Comparison of ENCODE assay signal across 9 cellular contexts in genomic region chr10:88108115-88108610, GRCh38.
DNase-seq lines count a peak whose midpoint lies in the region; ATAC-seq, FAIRE-seq and TF ChIP-seq lines count a peak whose summit lies in the region.
"Had no signal": no experiment of that assay in that cellular context is flagged by ENCODE, and none has a peak within 500 bp of the region (broad histone marks: within the 10 kb centered on the region; RNA-seq: fewer than 3 reads in every experiment).

No MANE protein-coding gene starts in this region.

- peak in 2 of 5 experiments; percentile 21 to 27 for TF ChIP-seq CTCF in gastrocnemius medialis (IDR thresholded peaks at IDR 0.05 in 4 of 5, conservative IDR thresholded peaks at IDR 0.05 in 1 of 5)
- TF ChIP-seq CTCF in coronary artery (IDR thresholded peaks at IDR 0.05): no peak
- TF ChIP-seq CTCF in uterus (IDR thresholded peaks at IDR 0.05): no peak

- DNase-seq in NCI-H1694 treated with DMSO at 0.1 percent for 48 hours (lab: John Stamatoyannopoulos, UW) (peak; percentile 22), NCI-H1694 (lab: John Stamatoyannopoulos, UW) (no peak), SK-MEL-5 (ENCODE audit: low read depth, low spot score) (peak; percentile 19), gastrocnemius medialis (peak; percentile 18 to 47), coronary artery (ENCODE audit: low spot score) (no peak), small intestine (no peak), uterus (no peak)

- in situ Hi-C loops in SK-MEL-5 (cut with HindIII; ENCODE audit: low pct_unique_long_range_greater_than_20kb, low sequenced_read_pairs): no loop called here
- in situ Hi-C loops in gastrocnemius medialis (cut with MboI; ENCODE audit: low sequenced_read_pairs in 4 of 4): loop anchor here in 1 of 4 donors (25.0 kb wide), 1 partner anchor 246 kb away; the partner anchor contains the start of genes KLLN and PTEN

- H3K4me1 ChIP-seq in gastrocnemius medialis (peaks cover 0 to 10% of the 10 kb centered on the region in 2 donors), small intestine (ENCODE audit: control insufficient read depth in 2 of 2, insufficient read depth in 1 of 2, low read depth in 1 of 2, low read length in 1 of 2) (no peaks in the 10 kb centered on the region), uterus (no peaks in the 10 kb centered on the region)

- peak overlapping the region; percentile 20 to 76 (median 64) for H3K27ac ChIP-seq in gastrocnemius medialis
- H3K27ac ChIP-seq in coronary artery: no peak overlapping the region
- H3K27ac ChIP-seq in small intestine (ENCODE audit: low read depth in 1 of 2, low read length in 1 of 2): no peak overlapping the region
- no peak overlapping the region for H3K27ac ChIP-seq in uterus
- H3K27ac ChIP-seq: 22Rv1 had no signal

- TF ChIP-seq POLR2A in gastrocnemius medialis (IDR thresholded peaks at IDR 0.05) (no peak), uterus (IDR thresholded peaks at IDR 0.05) (no peak)

- WGBS in small intestine, 3 donors: 74 to 80% (median 79%) methylated on average over 2 of the region's 2 CpGs

- ATAC-seq in HG03060 (IDR thresholded peaks at IDR 0.05; ENCODE audit: low read depth, unreplicated experiment) (peak; percentile 37), gastrocnemius medialis (peak; percentile 78)

- intact Hi-C loops in gastrocnemius medialis (cut with DNase I; ENCODE audit: low total_unique reads): no loop called here
- intact Hi-C loops in uterus (cut with DNase I; ENCODE audit: low total_unique reads): no loop called here

- no peaks in the 10 kb centered on the region for H3K36me3 ChIP-seq in gastrocnemius medialis
- H3K36me3 ChIP-seq in small intestine (ENCODE audit: control insufficient read depth in 2 of 2, insufficient read depth in 2 of 2, low read length in 2 of 2): no peaks in the 10 kb centered on the region
- no peaks in the 10 kb centered on the region for H3K36me3 ChIP-seq in uterus

- H3K27me3 ChIP-seq in gastrocnemius medialis (no peaks in the 10 kb centered on the region), small intestine (ENCODE audit: control insufficient read depth in 2 of 2, insufficient read depth in 2 of 2, low read length in 2 of 2) (no peaks in the 10 kb centered on the region), uterus (no peaks in the 10 kb centered on the region)

- H3K9me3 ChIP-seq in gastrocnemius medialis (no peaks in the 10 kb centered on the region), small intestine (ENCODE audit: control insufficient read depth, low read depth) (no peaks in the 10 kb centered on the region), uterus (no peaks in the 10 kb centered on the region)

- H3K4me3 ChIP-seq in gastrocnemius medialis (no peak overlapping the region), coronary artery (no peak overlapping the region), small intestine (ENCODE audit: low read depth in 1 of 2, low read length in 2 of 2) (no peak overlapping the region), uterus (no peak overlapping the region)

- no peak for FAIRE-seq in small intestine (lab: Jason Lieb, UNC)

Comparison
In these comparisons a context has a peak if more than half of its experiments do, and no peak if none do; other contexts are left out.
1. DNase-seq: peak in NCI-H1694 treated with DMSO at 0.1 percent for 48 hours (single experiment), SK-MEL-5 (single experiment) and gastrocnemius medialis (2 of 2); none in NCI-H1694 (single experiment), coronary artery (single experiment), small intestine (single experiment) and uterus (0 of 2).
2. H3K27ac ChIP-seq: peak in gastrocnemius medialis (4 of 4); none in coronary artery (0 of 2), small intestine (0 of 2) and uterus (0 of 2).